Comparison of ENCODE assay signal across 15 cellular contexts in genomic region chr20:38727602-38728236, GRCh38. TPM values are rescaled to one million over a fixed set of nuclear protein-coding genes. Genes with fewer than 3 reads are reported as not detected.
A peak's percentile ranks its signal among the peaks of the same experiment; 100 is the strongest.
DNase-seq lines count a peak whose midpoint lies in the region; ATAC-seq lines count a peak whose summit lies in the region.
"Had no signal": no experiment of that assay in that cellular context is flagged by ENCODE, and none has a peak within 500 bp of the region (broad histone marks: within the 10 kb centered on the region; RNA-seq: fewer than 3 reads in every experiment).

No MANE protein-coding gene starts in this region.

- POLR2A ChIA-PET in activated naive CD8-positive, alpha-beta T cell treated with anti-CD3 and anti-CD28 coated beads, Interleukin-2, amount 10 ng/mL, durations not matched to agents 7 days and 5 days (lab: Charles Lee), result no interaction called here
- POLR2A ChIA-PET in naive thymus-derived CD4-positive, alpha-beta T cell (lab: Charles Lee), result no interaction called here

- peaks cover 41% of the 10 kb centered on the region for H3K4me1 Mint-ChIP-seq in activated naive CD8-positive, alpha-beta T cell treated with anti-CD3 and anti-CD28 coated beads, Interleukin-2, amount 10 ng/mL, durations not matched to agents 7 days and 5 days
- H3K4me1 Mint-ChIP-seq in naive thymus-derived CD4-positive, alpha-beta T cell, result peaks cover 55 to 72% (median 63%) of the 10 kb centered on the region in 7 donors

- peak overlapping the region in 7 of 11 experiments; percentile 91 to 99 (median 92); a peak in 13 of 22 replicates for H3K4me2 ChIP-seq in BLaER1 treated with 17β-estradiol and CSF1 and Interleukin-3, amounts not matched to agents 10 nM and 100 nM
- H3K4me2 ChIP-seq: smooth muscle cell had no signal

- H3K4me3 Mint-ChIP-seq in activated naive CD8-positive, alpha-beta T cell treated with anti-CD3 and anti-CD28 coated beads, Interleukin-2, amount 10 ng/mL, durations not matched to agents 7 days and 5 days, result peak overlapping the region; percentile 53
- H3K4me3 Mint-ChIP-seq in naive thymus-derived CD4-positive, alpha-beta T cell, result peak overlapping the region in 9 of 10 donors; percentile 24 to 75 (median 65)

- H3K27ac ChIP-seq in BLaER1 treated with 17β-estradiol and CSF1 and Interleukin-3, amounts not matched to agents 10 nM and 100 nM, result no peak overlapping the region
- H3K27ac ChIP-seq in naive thymus-derived CD4-positive, alpha-beta T cell (ENCODE audit: low read depth, low read length), result no peak overlapping the region
- H3K27ac ChIP-seq in caudate nucleus (ENCODE audit: low read depth, low read length), result no peak overlapping the region
- H3K27ac ChIP-seq: breast epithelium had no signal

- peaks cover 0 to 87% (median 76%) of the 10 kb centered on the region in 11 experiments; a peak in 19 of 22 replicates for H4K20me1 ChIP-seq in BLaER1 treated with 17β-estradiol and CSF1 and Interleukin-3, amounts not matched to agents 10 nM and 100 nM

- H3K27me3 Mint-ChIP-seq in activated naive CD8-positive, alpha-beta T cell treated with anti-CD3 and anti-CD28 coated beads, Interleukin-2, amount 10 ng/mL, durations not matched to agents 7 days and 5 days, result peaks cover 85% of the 10 kb centered on the region
- peaks cover 78 to 94% (median 83%) of the 10 kb centered on the region in 5 donors for H3K27me3 Mint-ChIP-seq in naive thymus-derived CD4-positive, alpha-beta T cell

- H3K9me3 ChIP-seq in BLaER1 treated with 17β-estradiol and CSF1 and Interleukin-3, amounts not matched to agents 10 nM and 100 nM (replicated peaks in 1 of 11), result peaks cover 10 to 13% (median 12%) of the 10 kb centered on the region in 11 experiments; a peak in 18 of 22 replicates
- no peaks in the 10 kb centered on the region for H3K9me3 ChIP-seq in naive thymus-derived CD4-positive, alpha-beta T cell (ENCODE audit: control insufficient read depth in 2 of 3, low read length in 3 of 3)
- H3K9me3 ChIP-seq: breast epithelium, HAP-1 had no signal

- no peak for ATAC-seq in activated naive CD8-positive, alpha-beta T cell treated with anti-CD3 and anti-CD28 coated beads, Interleukin-2, amount 10 ng/mL, durations not matched to agents 7 days and 5 days (ENCODE audit: low read depth)
- ATAC-seq in naive thymus-derived CD4-positive, alpha-beta T cell, result no peak
- ATAC-seq in HG03175 (IDR thresholded peaks at IDR 0.05; ENCODE audit: unreplicated experiment), result no peak
- ATAC-seq in HG03159 (IDR thresholded peaks at IDR 0.05; ENCODE audit: unreplicated experiment), result no peak

- peaks cover 52 to 92% (median 86%) of the 10 kb centered on the region in 10 experiments for H3K4me1 ChIP-seq in BLaER1 treated with 17β-estradiol and CSF1 and Interleukin-3, amounts not matched to agents 10 nM and 100 nM
- peaks cover 31 to 49% of the 10 kb centered on the region in 2 donors for H3K4me1 ChIP-seq in naive thymus-derived CD4-positive, alpha-beta T cell (ENCODE audit: control insufficient read depth in 2 of 2, insufficient read depth in 2 of 2, low read length in 2 of 2)
- H3K4me1 ChIP-seq: breast epithelium had no signal

- H3K27me3 ChIP-seq in BLaER1 treated with 17β-estradiol and CSF1 and Interleukin-3, amounts not matched to agents 10 nM and 100 nM, result peaks cover 87 to 96% (median 92%) of the 10 kb centered on the region in 11 experiments
- H3K27me3 ChIP-seq in H7 (ENCODE audit: control insufficient read depth, insufficient read depth, low read length), result peaks cover 92% of the 10 kb centered on the region
- H3K27me3 ChIP-seq in naive thymus-derived CD4-positive, alpha-beta T cell (ENCODE audit: control insufficient read depth in 2 of 2, insufficient read depth in 2 of 2, low read length in 2 of 2), result peaks cover 51 to 55% of the 10 kb centered on the region in 2 donors

- intact Hi-C loops in naive thymus-derived CD4-positive, alpha-beta T cell (cut with micrococcal nuclease), result loop anchor here in 1 of 2 donors (5.0 kb wide), 1 partner anchor 1965 kb away; no protein-coding TSS in a partner anchor

- H3K9me3 Mint-ChIP-seq in activated naive CD8-positive, alpha-beta T cell treated with anti-CD3 and anti-CD28 coated beads, Interleukin-2, amount 10 ng/mL, durations not matched to agents 7 days and 5 days, result no peaks in the 10 kb centered on the region
- H3K9me3 Mint-ChIP-seq in naive thymus-derived CD4-positive, alpha-beta T cell, result peaks cover 0 to 17% (median 2%) of the 10 kb centered on the region in 11 donors

- peaks cover 3% of the 10 kb centered on the region for H3K36me3 Mint-ChIP-seq in activated naive CD8-positive, alpha-beta T cell treated with anti-CD3 and anti-CD28 coated beads, Interleukin-2, amount 10 ng/mL, durations not matched to agents 7 days and 5 days
- peaks cover 0 to 16% (median 0%) of the 10 kb centered on the region in 5 donors for H3K36me3 Mint-ChIP-seq in naive thymus-derived CD4-positive, alpha-beta T cell

- DNase-seq in H7 (no peak), caudate nucleus (lab: John Stamatoyannopoulos, UW) (no peak), NCI-H82 treated with DMSO at 0.1 percent for 48 hours (lab: John Stamatoyannopoulos, UW; ENCODE audit: unreplicated experiment) (no peak)
- DNase-seq in activated naive CD8-positive, alpha-beta T cell treated with anti-CD3 and anti-CD28 coated beads, Interleukin-2, amount 10 ng/mL, durations not matched to agents 7 days and 5 days, result peak; percentile 42
- peak in 4 of 9 donors; percentile 9 to 27 (median 19) for DNase-seq in naive thymus-derived CD4-positive, alpha-beta T cell
- DNase-seq: KG1 had no signal

- no peak overlapping the region for H3K9ac ChIP-seq in BLaER1 treated with 17β-estradiol and CSF1 and Interleukin-3, amounts not matched to agents 10 nM and 100 nM

- no peaks in the 10 kb centered on the region for H3K36me3 ChIP-seq in BLaER1 treated with 17β-estradiol and CSF1 and Interleukin-3, amounts not matched to agents 10 nM and 100 nM
- no peaks in the 10 kb centered on the region for H3K36me3 ChIP-seq in H7 (replicated peaks; ENCODE audit: control insufficient read depth, insufficient read depth, low read length)
- H3K36me3 ChIP-seq in naive thymus-derived CD4-positive, alpha-beta T cell (ENCODE audit: control insufficient read depth in 2 of 3, insufficient read depth in 3 of 3, low read length in 3 of 3), result no peaks in the 10 kb centered on the region
- H3K36me3 ChIP-seq: breast epithelium, HAP-1 had no signal

- H3K27ac Mint-ChIP-seq in activated naive CD8-positive, alpha-beta T cell treated with anti-CD3 and anti-CD28 coated beads, Interleukin-2, amount 10 ng/mL, durations not matched to agents 7 days and 5 days, result peak overlapping the region; percentile 69
- peak overlapping the region in 5 of 9 donors; percentile 14 to 86 (median 43) for H3K27ac Mint-ChIP-seq in naive thymus-derived CD4-positive, alpha-beta T cell

- CTCF ChIA-PET in naive thymus-derived CD4-positive, alpha-beta T cell (lab: Charles Lee), result interaction anchor here (0.6 kb wide), 1 partner anchor 100 kb away, joined by 4 read pairs; no protein-coding TSS in a partner anchor

- H3K4me3 ChIP-seq in BLaER1 treated with 17β-estradiol and CSF1 and Interleukin-3, amounts not matched to agents 10 nM and 100 nM, result peak overlapping the region in 3 of 10 experiments; percentile 28 to 40 (median 38); a peak in 3 of 20 replicates
- H3K4me3 ChIP-seq in H7 (ENCODE audit: insufficient read depth, low read depth, low read length), result peak overlapping the region; percentile 43
- no peak overlapping the region for H3K4me3 ChIP-seq in naive thymus-derived CD4-positive, alpha-beta T cell (ENCODE audit: low read length)
- H3K4me3 ChIP-seq: HAP-1, smooth muscle cell had no signal

RNA-seq across cellular contexts. Expression of gene SLC32A1, which starts 3.4 kb away (rescaled TPM):
- total RNA-seq in H7 (2014; rRNA removed; shearing (Covaris generic)), result 0.07 TPM in 1 of 2 replicates, not detected in the other
- total RNA-seq in activated naive CD8-positive, alpha-beta T cell treated with anti-CD3 and anti-CD28 coated beads, Interleukin-2, amount 10 ng/mL, durations not matched to agents 7 days and 5 days, result not detected
- under 1 TPM in 2 of 5 experiments, not detected in 3; 0.19 to 0.24 TPM for total RNA-seq in naive thymus-derived CD4-positive, alpha-beta T cell
- polyA plus RNA-seq in naive thymus-derived CD4-positive, alpha-beta T cell, result not detected
- total RNA-seq: breast epithelium, Caco-2, myocyte, smooth muscle cell had no signal
- polyA plus RNA-seq: esophagus, smooth muscle cell had no signal

RNA-seq across cellular contexts. Expression of gene ACTR5, which starts 20.5 kb away (rescaled TPM):
- 16.0 and 17.0 TPM in 2 replicates for total RNA-seq in H7 (2014; rRNA removed; shearing (Covaris generic))
- total RNA-seq in activated naive CD8-positive, alpha-beta T cell treated with anti-CD3 and anti-CD28 coated beads, Interleukin-2, amount 10 ng/mL, durations not matched to agents 7 days and 5 days, result 10 to 100 TPM; 10.4 to 11.9 TPM
- 10 to 100 TPM in 4 of 5 experiments, 1 to 10 TPM in 1; 8.9 to 20.8 (median 15.2) TPM for total RNA-seq in naive thymus-derived CD4-positive, alpha-beta T cell
- 10 to 100 TPM; 11.3 to 15.1 TPM for polyA plus RNA-seq in naive thymus-derived CD4-positive, alpha-beta T cell
